ENCODE assay signal across 12 cellular contexts in the genomic region with DNA sequence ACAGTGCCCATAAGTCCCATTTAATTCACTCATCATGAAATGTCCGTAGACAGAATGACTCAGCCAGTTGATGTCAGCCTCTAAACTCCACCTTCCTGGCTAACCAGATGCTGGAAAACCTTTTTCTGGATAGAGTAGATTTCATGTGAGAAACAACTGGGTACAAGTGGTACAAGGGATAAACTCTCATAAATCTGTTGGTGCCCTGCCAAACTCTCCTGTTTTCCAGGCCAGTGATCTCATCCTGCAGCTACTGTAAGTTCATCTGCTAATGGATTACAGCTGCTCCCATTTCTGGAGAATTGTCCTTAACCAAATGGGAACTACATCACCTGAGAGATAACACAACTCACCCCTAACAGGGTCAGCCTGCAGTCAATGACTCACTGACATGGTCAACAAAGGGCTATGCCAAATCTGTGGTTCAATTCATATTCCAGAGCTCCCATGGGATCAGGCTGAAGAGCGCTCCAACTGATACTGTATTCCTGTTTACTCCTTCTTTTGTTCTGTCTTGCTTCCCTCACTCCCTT.
DNase-seq lines count a peak whose midpoint lies in the region; ATAC-seq and TF ChIP-seq lines count a peak whose summit lies in the region.
"Had no signal": no experiment of that assay in that cellular context is flagged by ENCODE, and none has a peak within 500 bp of the region (broad histone marks: within the 10 kb centered on the region; RNA-seq: fewer than 3 reads in every experiment).

No MANE protein-coding gene starts in this region.

- no peak overlapping the region for H3K4me3 Mint-ChIP-seq in CD4-positive, alpha-beta T cell
- H3K4me3 Mint-ChIP-seq: activated naive CD8-positive, alpha-beta T cell treated with anti-CD3 and anti-CD28 coated beads, Interleukin-2, amount 10 ng/mL, durations not matched to agents 7 days and 5 days had no signal

- TF ChIP-seq CTCF in BE2C (IDR thresholded peaks at IDR 0.05; ENCODE audit: low read depth, low read length): no peak
- TF ChIP-seq CTCF in CD4-positive, alpha-beta T cell (IDR thresholded peaks at IDR 0.05): no peak

- H3K27me3 ChIP-seq in BE2C: peaks cover 2% of the 10 kb centered on the region
- H3K27me3 ChIP-seq in CD4-positive, alpha-beta T cell (ENCODE audit: control insufficient read depth, insufficient read depth, low read length): peaks cover 4% of the 10 kb centered on the region

- H3K4me1 ChIP-seq in BE2C: no peaks in the 10 kb centered on the region

- H3K36me3 Mint-ChIP-seq in CD4-positive, alpha-beta T cell (ENCODE audit: low read depth): no peaks in the 10 kb centered on the region
- H3K36me3 Mint-ChIP-seq: activated naive CD8-positive, alpha-beta T cell treated with anti-CD3 and anti-CD28 coated beads, Interleukin-2, amount 10 ng/mL, durations not matched to agents 7 days and 5 days had no signal

- intact Hi-C loops in CD4-positive, alpha-beta T cell (cut with DNase I, micrococcal nuclease): no loop called here

- H3K9me3 ChIP-seq in BE2C: no peaks in the 10 kb centered on the region
- H3K9me3 ChIP-seq in CD4-positive, alpha-beta T cell (ENCODE audit: control insufficient read depth, low read length): peaks cover under 1% of the 10 kb centered on the region

- H3K36me3 ChIP-seq in BE2C: no peaks in the 10 kb centered on the region

- H3K27me3 Mint-ChIP-seq in CD4-positive, alpha-beta T cell: peaks cover 19% of the 10 kb centered on the region

- H3K27ac ChIP-seq in CD4-positive, alpha-beta T cell (ENCODE audit: low read depth, low read length): no peak overlapping the region

- POLR2A ChIA-PET in CD4-positive, alpha-beta T cell (lab: Charles Lee): no interaction called here

- CTCF ChIA-PET in CD4-positive, alpha-beta T cell (lab: Charles Lee): no interaction called here

- ATAC-seq in CD4-positive, alpha-beta T cell (ENCODE audit: poor library complexity): no peak
- ATAC-seq in HG02763 (IDR thresholded peaks at IDR 0.05; ENCODE audit: unreplicated experiment): no peak

- DNase-seq in BE2C (peak; percentile 37), NCI-H146 (lab: John Stamatoyannopoulos, UW) (peak; percentile 79), SHP77 (lab: John Stamatoyannopoulos, UW) (peak; percentile 85 to 93), iris pigment epithelial cell (ENCODE audit: low read depth) (peak; percentile 18), hippocampal formation (lab: John Stamatoyannopoulos, UW) (no peak), pons (ENCODE audit: low spot score) (no peak)
- DNase-seq in CD4-positive, alpha-beta T cell: no peak
- DNase-seq: activated CD4-positive, alpha-beta T cell treated with anti-CD3 and anti-CD28 coated beads, Interleukin-2, amount 50 U/mL, for 48 hours; activated naive CD8-positive, alpha-beta T cell treated with anti-CD3 and anti-CD28 coated beads, Interleukin-2, amount 10 ng/mL, durations not matched to agents 7 days and 5 days; occipital lobe; T-helper 1 cell had no signal

- no peak overlapping the region for H3K4me3 ChIP-seq in BE2C (ENCODE audit: low read depth, low read length)

- H3K9me3 Mint-ChIP-seq in CD4-positive, alpha-beta T cell: peaks cover 3% of the 10 kb centered on the region
- H3K9me3 Mint-ChIP-seq: activated naive CD8-positive, alpha-beta T cell treated with anti-CD3 and anti-CD28 coated beads, Interleukin-2, amount 10 ng/mL, durations not matched to agents 7 days and 5 days had no signal

- H3K4me1 Mint-ChIP-seq in CD4-positive, alpha-beta T cell (ENCODE audit: low read depth): no peaks in the 10 kb centered on the region
- H3K4me1 Mint-ChIP-seq: activated naive CD8-positive, alpha-beta T cell treated with anti-CD3 and anti-CD28 coated beads, Interleukin-2, amount 10 ng/mL, durations not matched to agents 7 days and 5 days had no signal

- no peak overlapping the region for H3K27ac Mint-ChIP-seq in CD4-positive, alpha-beta T cell
- H3K27ac Mint-ChIP-seq: activated naive CD8-positive, alpha-beta T cell treated with anti-CD3 and anti-CD28 coated beads, Interleukin-2, amount 10 ng/mL, durations not matched to agents 7 days and 5 days had no signal

Comparison
In these comparisons a context has a peak if more than half of its experiments do, and no peak if none do; other contexts are left out.
1. DNase-seq: peak in BE2C (single experiment), NCI-H146 (single experiment), SHP77 (2 of 2) and iris pigment epithelial cell (single experiment); none in hippocampal formation (0 of 2), pons (single experiment) and CD4-positive, alpha-beta T cell (0 of 10).